Comparison of ENCODE assay signal across 27 cellular contexts in the genomic region with DNA sequence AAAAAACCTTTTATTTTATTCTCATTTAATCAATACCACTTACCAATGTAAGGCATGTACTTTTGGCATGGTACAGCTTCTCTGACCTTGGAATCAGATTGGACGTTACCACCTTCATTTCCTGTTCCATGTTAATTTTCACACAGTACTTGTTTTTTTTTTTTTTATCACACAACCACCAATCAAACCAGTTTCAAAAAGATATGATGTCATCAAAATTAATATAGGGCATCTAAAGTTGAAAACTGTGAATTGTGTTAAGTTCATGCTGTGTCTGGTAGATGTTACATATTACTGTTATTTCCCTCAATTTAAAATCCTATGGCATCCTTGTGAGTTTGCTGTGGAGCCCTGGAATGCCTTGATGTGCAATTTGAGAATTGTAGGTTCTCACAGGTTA.
"Had no signal": no experiment of that assay in that cellular context is flagged by ENCODE, and none has a peak within 500 bp of the region (broad histone marks: within the 10 kb centered on the region; RNA-seq: fewer than 3 reads in every experiment).

No MANE protein-coding gene starts in this region.

- H3K27ac ChIP-seq: colonic mucosa, dorsolateral prefrontal cortex, epithelial cell of prostate, esophagus muscularis mucosa, esophagus squamous epithelium, foreskin keratinocyte, gastrocnemius medialis, gastroesophageal sphincter, heart left ventricle, heart right ventricle had no signal

- H3K4me1 ChIP-seq: colonic mucosa, esophagus muscularis mucosa, esophagus squamous epithelium, foreskin keratinocyte, gastrocnemius medialis, gastroesophageal sphincter, heart left ventricle, heart right ventricle had no signal

- H3K36me3 ChIP-seq: colonic mucosa, esophagus muscularis mucosa, esophagus squamous epithelium, gastrocnemius medialis, gastroesophageal sphincter, heart left ventricle, heart right ventricle had no signal

- ATAC-seq: effector memory CD8-positive, alpha-beta T cell; esophagus mucosa; foreskin keratinocyte; gastrocnemius medialis; gastroesophageal sphincter; heart left ventricle; heart right ventricle had no signal

- H3K4me3 ChIP-seq: colonic mucosa, dorsolateral prefrontal cortex, esophagus muscularis mucosa, esophagus squamous epithelium, gastrocnemius medialis, gastroesophageal sphincter, heart left ventricle, heart right ventricle had no signal

- H3K27me3 ChIP-seq: colonic mucosa, dorsolateral prefrontal cortex, esophagus muscularis mucosa, esophagus squamous epithelium, foreskin keratinocyte, gastrocnemius medialis, gastroesophageal sphincter, heart left ventricle had no signal

- FAIRE-seq: colon, endometrium, endothelial cell of umbilical vein, frontal cortex had no signal

- DNase-seq: colonic mucosa; cortex of kidney; dermis blood vessel endothelial cell; dorsolateral prefrontal cortex; effector CD4-positive, alpha-beta T cell; effector CD8-positive, alpha-beta T cell; effector memory CD4-positive, alpha-beta T cell; effector memory CD8-positive, alpha-beta T cell; endodermal cell; erythroblast; esophagus squamous epithelium; foreskin fibroblast; foreskin keratinocyte; foreskin melanocyte; gastrocnemius medialis; glutamatergic neuron; head of caudate nucleus; heart left ventricle; heart right ventricle had no signal

- H3K9me3 ChIP-seq: colonic mucosa had no signal
